In genomic region chr5:117504245-117504644, GRCh38 we compare ENCODE assay signal across 20 cellular contexts.
"Had no signal": no experiment of that assay in that cellular context is flagged by ENCODE, and none has a peak within 500 bp of the region (broad histone marks: within the 10 kb centered on the region; RNA-seq: fewer than 3 reads in every experiment).

No MANE protein-coding gene starts in this region.

- H3K4me1 ChIP-seq: heart left ventricle, stomach, transverse colon had no signal

- H3K4me3 ChIP-seq: coronary artery, dorsolateral prefrontal cortex, heart left ventricle, lung, stomach, thoracic aorta, transverse colon had no signal

- DNase-seq: dorsolateral prefrontal cortex; effector CD8-positive, alpha-beta T cell; heart left ventricle; hippocampal formation; left colon; left ventricle myocardium superior; naive thymus-derived CD4-positive, alpha-beta T cell; posterior cingulate gyrus; stimulated activated CD4-positive, alpha-beta T cell treated with anti-CD3 and anti-CD28 coated beads, Interleukin-2, amount 100 ng/mL, for 24 hours; stimulated activated CD4-positive, alpha-beta T cell treated with anti-CD3 and anti-CD28 coated beads, Interleukin-4, amount 100 ng/mL, for 4 hours; stimulated activated naive B cell treated with anti-CD40 and anti-IgM and Interleukin-4, amounts not matched to agents 10 μg/mL and 1 μg/mL and 100 μg/mL, for 72 hours; stomach; substantia nigra; transverse colon had no signal

- H3K27me3 Mint-ChIP-seq: naive thymus-derived CD4-positive, alpha-beta T cell; stimulated activated naive B cell treated with anti-CD40 and anti-IgM and Interleukin-4, amounts not matched to agents 10 μg/mL and 1 μg/mL and 100 μg/mL, for 72 hours had no signal

- ATAC-seq: esophagus mucosa; heart left ventricle; left colon; left ventricle myocardium superior; naive thymus-derived CD4-positive, alpha-beta T cell; sciatic nerve; stimulated activated naive B cell treated with anti-CD40 and anti-IgM and Interleukin-4, amounts not matched to agents 10 μg/mL and 1 μg/mL and 100 μg/mL, for 72 hours had no signal

- H3K9me3 Mint-ChIP-seq: stimulated activated naive B cell treated with anti-CD40 and anti-IgM and Interleukin-4, amounts not matched to agents 10 μg/mL and 1 μg/mL and 100 μg/mL, for 72 hours had no signal

- H3K36me3 ChIP-seq: heart left ventricle, neutrophil, stomach, thoracic aorta, transverse colon had no signal

- H3K27ac ChIP-seq: coronary artery, dorsolateral prefrontal cortex, heart left ventricle, neutrophil, stomach, thoracic aorta, transverse colon had no signal

- H3K9me3 ChIP-seq: heart left ventricle, neutrophil, stomach, thoracic aorta, transverse colon had no signal

- H3K27me3 ChIP-seq: dorsolateral prefrontal cortex, heart left ventricle, neutrophil, stomach, transverse colon had no signal

- H3K4me1 Mint-ChIP-seq: naive thymus-derived CD4-positive, alpha-beta T cell; stimulated activated naive B cell treated with anti-CD40 and anti-IgM and Interleukin-4, amounts not matched to agents 10 μg/mL and 1 μg/mL and 100 μg/mL, for 72 hours had no signal

- H3K27ac Mint-ChIP-seq: naive thymus-derived CD4-positive, alpha-beta T cell; stimulated activated naive B cell treated with anti-CD40 and anti-IgM and Interleukin-4, amounts not matched to agents 10 μg/mL and 1 μg/mL and 100 μg/mL, for 72 hours had no signal

- H3K4me3 Mint-ChIP-seq: naive thymus-derived CD4-positive, alpha-beta T cell; stimulated activated naive B cell treated with anti-CD40 and anti-IgM and Interleukin-4, amounts not matched to agents 10 μg/mL and 1 μg/mL and 100 μg/mL, for 72 hours had no signal

- H3K36me3 Mint-ChIP-seq: naive thymus-derived CD4-positive, alpha-beta T cell; stimulated activated naive B cell treated with anti-CD40 and anti-IgM and Interleukin-4, amounts not matched to agents 10 μg/mL and 1 μg/mL and 100 μg/mL, for 72 hours had no signal
